Comparison of ENCODE assay signal across 19 cellular contexts in the genomic region with DNA sequence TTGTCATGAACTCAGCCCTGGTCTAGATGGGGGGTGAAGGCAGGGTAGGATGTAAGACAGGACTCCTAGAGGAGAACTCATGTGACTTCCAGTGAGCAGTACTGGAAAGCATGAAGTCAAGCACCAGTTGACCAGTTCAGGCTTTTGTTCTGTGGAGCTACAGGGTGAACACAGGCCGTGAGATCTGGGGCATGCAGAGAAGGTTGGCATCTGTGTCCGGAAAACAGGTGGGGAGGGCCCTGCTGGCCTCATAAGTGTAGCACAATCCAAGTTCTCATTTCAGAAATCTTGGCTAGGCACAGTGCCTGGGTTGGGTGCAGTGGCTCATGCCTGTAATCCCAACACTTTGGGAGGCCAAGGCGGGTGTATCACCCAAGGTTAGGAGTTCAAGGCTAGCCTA. TPM values are rescaled to one million over a fixed set of nuclear protein-coding genes. Genes with fewer than 3 reads are reported as not detected.
DNase-seq lines count a peak whose midpoint lies in the region; ATAC-seq, FAIRE-seq and TF ChIP-seq lines count a peak whose summit lies in the region.
"Had no signal": no experiment of that assay in that cellular context is flagged by ENCODE, and none has a peak within 500 bp of the region (broad histone marks: within the 10 kb centered on the region; RNA-seq: fewer than 3 reads in every experiment).

No MANE protein-coding gene starts in this region.

- H3K4me3 ChIP-seq in body of pancreas (no peak overlapping the region), H1 (ENCODE audit: extremely low read depth in 1 of 4, insufficient read depth in 2 of 4, low read depth in 3 of 4, low read length in 4 of 4) (no peak overlapping the region), neuronal stem cell (ENCODE audit: low read length in 2 of 2) (no peak overlapping the region)

- POLR2A ChIA-PET in H1 (lab: Charles Lee; ENCODE audit: partially characterized antibody), result no interaction called here

- H4K20me1 ChIP-seq in H1 (replicated peaks in 1 of 2; ENCODE audit: control insufficient read depth in 1 of 2, insufficient read depth in 2 of 2, low read length in 2 of 2), result no peaks in the 10 kb centered on the region

- peaks cover 52% of the 10 kb centered on the region for H3K4me1 ChIP-seq in body of pancreas
- peaks cover 0 to 5% (median 2%) of the 10 kb centered on the region in 4 experiments; a peak in 3 of 7 replicates for H3K4me1 ChIP-seq in H1 (replicated peaks in 1 of 4; ENCODE audit: control insufficient read depth in 3 of 4, insufficient read depth in 4 of 4, low read length in 3 of 4)
- H3K4me1 ChIP-seq in neuronal stem cell (ENCODE audit: control insufficient read depth in 2 of 2, insufficient read depth in 1 of 2, low read depth in 1 of 2, low read length in 2 of 2), result no peaks in the 10 kb centered on the region
- H3K4me1 ChIP-seq: BE2C had no signal

- no peak overlapping the region for H3K4me2 ChIP-seq in H1 (ENCODE audit: insufficient read depth in 1 of 2, low read depth in 2 of 2, low read length in 2 of 2)
- no peak overlapping the region for H3K4me2 ChIP-seq in neuronal stem cell (ENCODE audit: insufficient read depth, low read length, poor library complexity, severe bottlenecking)

- H3K79me1 ChIP-seq in H1 (ENCODE audit: low read depth, low read length) (no peaks in the 10 kb centered on the region), neuronal stem cell (ENCODE audit: low read depth, low read length) (peaks cover 2% of the 10 kb centered on the region)

- H3K27me3 ChIP-seq in body of pancreas (no peaks in the 10 kb centered on the region), H1 (replicated peaks in 1 of 4; ENCODE audit: control insufficient read depth in 3 of 4, extremely low read depth in 1 of 4, insufficient read depth in 3 of 4, low read length in 3 of 4) (no peaks in the 10 kb centered on the region), neuronal stem cell (ENCODE audit: control insufficient read depth in 3 of 3, insufficient read depth in 3 of 3, low read depth in 1 of 3, low read length in 3 of 3) (peaks cover 0 to 6% (median 0%) of the 10 kb centered on the region in 3 experiments)
- H3K27me3 ChIP-seq: BE2C had no signal

- H4K5ac ChIP-seq in H1 (ENCODE audit: insufficient read length, low read depth, low read length), result no peak overlapping the region

- H3K9me3 Mint-ChIP-seq in stimulated activated memory B cell treated with anti-CD40 and anti-IgM and Interleukin-4, amounts not matched to agents 10 μg/mL and 1 μg/mL and 100 μg/mL, for 72 hours, result no peaks in the 10 kb centered on the region
- H3K9me3 Mint-ChIP-seq: CD4-positive, CD25-positive, alpha-beta regulatory T cell; H9 had no signal

- no peak overlapping the region for H3K4me3 Mint-ChIP-seq in stimulated activated memory B cell treated with anti-CD40 and anti-IgM and Interleukin-4, amounts not matched to agents 10 μg/mL and 1 μg/mL and 100 μg/mL, for 72 hours
- H3K4me3 Mint-ChIP-seq: CD4-positive, CD25-positive, alpha-beta regulatory T cell; CD8-positive, alpha-beta memory T cell; H9 had no signal

- no peaks in the 10 kb centered on the region for H3K27me3 Mint-ChIP-seq in stimulated activated memory B cell treated with anti-CD40 and anti-IgM and Interleukin-4, amounts not matched to agents 10 μg/mL and 1 μg/mL and 100 μg/mL, for 72 hours

- H4K8ac ChIP-seq in H1 (ENCODE audit: extremely low read depth, insufficient read depth, low read length), result no peak overlapping the region
- no peak overlapping the region for H4K8ac ChIP-seq in neuronal stem cell (ENCODE audit: low read depth, low read length)

- no peak overlapping the region; the same call in 1 of the 2 replicates for H2BK20ac ChIP-seq in H1 (ENCODE audit: low read length)

- H3K79me2 ChIP-seq in H1 (ENCODE audit: control insufficient read depth in 1 of 2, insufficient read depth in 2 of 2, low read length in 2 of 2), result no peaks in the 10 kb centered on the region

- H3K36me3 ChIP-seq in body of pancreas (replicated peaks in 1 of 2; ENCODE audit: insufficient read depth in 1 of 2, low read depth in 2 of 2) (no peaks in the 10 kb centered on the region), H1 (ENCODE audit: control insufficient read depth in 2 of 4, insufficient read depth in 4 of 4, low read length in 3 of 4) (no peaks in the 10 kb centered on the region), neuronal stem cell (replicated peaks in 1 of 2; ENCODE audit: control insufficient read depth in 2 of 2, insufficient read depth in 2 of 2, low read length in 2 of 2) (no peaks in the 10 kb centered on the region)
- H3K36me3 ChIP-seq: BE2C had no signal

- no peak overlapping the region for H3K56ac ChIP-seq in H1 (replicated peaks; ENCODE audit: insufficient read length, low read depth, low read length)

- H2BK12ac ChIP-seq in H1 (ENCODE audit: low read depth, low read length) (no peak overlapping the region), neuronal stem cell (ENCODE audit: low read length) (peak overlapping the region; percentile 8)

- no peak for ATAC-seq in body of pancreas
- ATAC-seq in stimulated activated memory B cell treated with anti-CD40 and anti-IgM and Interleukin-4, amounts not matched to agents 10 μg/mL and 1 μg/mL and 100 μg/mL, for 72 hours, result peak; percentile 18

- H2BK120ac ChIP-seq in H1 (replicated peaks; ENCODE audit: low read depth, low read length), result no peak overlapping the region
- no peak overlapping the region for H2BK120ac ChIP-seq in neuronal stem cell (ENCODE audit: low read depth, low read length)

- CTCF ChIA-PET in H1 (lab: Charles Lee; ENCODE audit: partially characterized antibody), result interaction anchor here (1.1 to 1.4 kb wide), 2 partner anchors 13 to 24 kb away, joined by 4 read pairs; no protein-coding TSS in a partner anchor

- no peak for TF ChIP-seq EP300 in H1 (IDR thresholded peaks at IDR 0.05; ENCODE audit: borderline replicate concordance in 1 of 2, low read depth in 2 of 2, low read length in 2 of 2)

- H2AFZ ChIP-seq in H1 (ENCODE audit: low read length) (no peak overlapping the region), neuronal stem cell (ENCODE audit: low read length) (no peak overlapping the region)

- peak in 1 of 7 experiments; percentile 18 for TF ChIP-seq CTCF in body of pancreas (IDR thresholded peaks at IDR 0.05)
- no peak for TF ChIP-seq CTCF in H1 (IDR thresholded peaks at IDR 0.05; ENCODE audit: control extremely low read depth in 1 of 3, insufficient read depth in 1 of 3, low read depth in 1 of 3, low read length in 3 of 3)

- FAIRE-seq in H1 (lab: Jason Lieb, UNC), result no peak
- FAIRE-seq: A204.1, D721Med, GM12892, GM18507 had no signal

- H3K27ac ChIP-seq in body of pancreas (no peak overlapping the region), H1 (ENCODE audit: low read depth, low read length) (no peak overlapping the region), neuronal stem cell (replicated peaks; ENCODE audit: low read length) (no peak overlapping the region)

- H3K23ac ChIP-seq in H1 (ENCODE audit: insufficient read length) (no peak overlapping the region), neuronal stem cell (ENCODE audit: low read depth, low read length, poor library complexity) (no peak overlapping the region)

- no peak overlapping the region for H3K4ac ChIP-seq in H1 (replicated peaks; ENCODE audit: insufficient read length, low read depth, low read length)
- no peak overlapping the region for H3K4ac ChIP-seq in neuronal stem cell (ENCODE audit: low read length)

- no peaks in the 10 kb centered on the region for H3K4me1 Mint-ChIP-seq in stimulated activated memory B cell treated with anti-CD40 and anti-IgM and Interleukin-4, amounts not matched to agents 10 μg/mL and 1 μg/mL and 100 μg/mL, for 72 hours
- H3K4me1 Mint-ChIP-seq: CD4-positive, CD25-positive, alpha-beta regulatory T cell; CD8-positive, alpha-beta memory T cell had no signal

- H3K18ac ChIP-seq in H1 (ENCODE audit: extremely low read depth, low read length), result no peak overlapping the region
- H3K18ac ChIP-seq in neuronal stem cell (ENCODE audit: low read length), result no peak overlapping the region

- no peaks in the 10 kb centered on the region for H3K36me3 Mint-ChIP-seq in stimulated activated memory B cell treated with anti-CD40 and anti-IgM and Interleukin-4, amounts not matched to agents 10 μg/mL and 1 μg/mL and 100 μg/mL, for 72 hours
- H3K36me3 Mint-ChIP-seq: CD4-positive, CD25-positive, alpha-beta regulatory T cell; CD8-positive, alpha-beta memory T cell had no signal

- no peaks in the 10 kb centered on the region for H3K23me2 ChIP-seq in H1 (ENCODE audit: low read depth, low read length)

- H2BK5ac ChIP-seq in H1 (ENCODE audit: low read depth, low read length) (no peak overlapping the region), neuronal stem cell (ENCODE audit: low read length) (no peak overlapping the region)

- DNase-seq in body of pancreas (peak in 3 of 4 donors; percentile 24 to 43 (median 43)), H1 (ENCODE audit: low read depth in 1 of 2, low spot score in 2 of 2) (no peak), neuronal stem cell (ENCODE audit: low spot score) (no peak), amniotic stem cell (lab: John Stamatoyannopoulos, UW) (no peak), RPMI8226 (no peak), erythroblast (lab: John Stamatoyannopoulos, UW) (no peak)
- DNase-seq: ACHN; BE2C; CD4-positive, CD25-positive, alpha-beta regulatory T cell; CD8-positive, alpha-beta memory T cell; COR-L47; GDM1; GOT3; H9 had no signal

- H3K9ac ChIP-seq in H1 (replicated peaks in 1 of 4; ENCODE audit: extremely low read depth in 1 of 4, low read depth in 3 of 4, low read length in 3 of 4) (no peak overlapping the region), neuronal stem cell (ENCODE audit: low read depth, low read length, poor library complexity) (no peak overlapping the region)

- TF ChIP-seq RAD21 in H1 (IDR thresholded peaks at IDR 0.05 in 1 of 2, conservative IDR thresholded peaks at IDR 0.05 in 1 of 2; ENCODE audit: low read depth in 2 of 2, low read length in 2 of 2), result no peak

- H3K9me3 ChIP-seq in body of pancreas (no peaks in the 10 kb centered on the region), H1 (ENCODE audit: insufficient read depth in 2 of 2, low read depth in 1 of 2, low read length in 1 of 2) (no peaks in the 10 kb centered on the region), neuronal stem cell (replicated peaks in 1 of 2; ENCODE audit: control insufficient read depth in 2 of 2, insufficient read depth in 1 of 2, low read depth in 1 of 2, low read length in 2 of 2) (no peaks in the 10 kb centered on the region)
- H3K9me3 ChIP-seq: BE2C had no signal

- intact Hi-C loops in body of pancreas (cut with DNase I), result no loop called here

- no peak overlapping the region for H3K27ac Mint-ChIP-seq in stimulated activated memory B cell treated with anti-CD40 and anti-IgM and Interleukin-4, amounts not matched to agents 10 μg/mL and 1 μg/mL and 100 μg/mL, for 72 hours
- H3K27ac Mint-ChIP-seq: CD4-positive, CD25-positive, alpha-beta regulatory T cell; CD8-positive, alpha-beta memory T cell had no signal

- H4K91ac ChIP-seq in H1 (replicated peaks; ENCODE audit: insufficient read length, low read length) (peak overlapping the region; percentile 71), neuronal stem cell (ENCODE audit: low read depth, low read length, poor library complexity) (no peak overlapping the region)

- TF ChIP-seq POLR2A in body of pancreas (IDR thresholded peaks at IDR 0.05) (no peak), H1 (IDR thresholded peaks at IDR 0.05; ENCODE audit: control extremely low read depth in 1 of 2, low read depth in 2 of 2, low read length in 2 of 2) (no peak), erythroblast (IDR thresholded peaks at IDR 0.05; ENCODE audit: low read length) (no peak)

- H3K14ac ChIP-seq in H1 (ENCODE audit: insufficient read length) (no peak overlapping the region), neuronal stem cell (ENCODE audit: low read length) (no peak overlapping the region)

- no peak overlapping the region for H2AK5ac ChIP-seq in H1 (ENCODE audit: low read depth, low read length)
- H2AK5ac ChIP-seq in neuronal stem cell (ENCODE audit: low read depth, low read length), result no peak overlapping the region

- H2BK15ac ChIP-seq in H1 (ENCODE audit: low read length) (no peak overlapping the region), neuronal stem cell (ENCODE audit: low read length) (no peak overlapping the region)

- WGBS in body of pancreas, 2 donors, result 47 to 61% methylated on average over 3 of the region's 3 CpGs
- 89% methylated on average over 3 of the region's 3 CpGs; no CpG with 5 or more reads in 1 of the 2 experiments for WGBS in H1 (ENCODE audit: extremely low coverage in 1 of 2, insufficient coverage in 1 of 2, insufficient read length in 1 of 2, insufficient replicate concordance in 2 of 2, low coverage in 1 of 2, low lambda C conversion rate in 2 of 2, missing lambda C conversion rate in 1 of 2), 2 experiments
- no CpG with 5 or more reads among the region's 3 CpGs for WGBS in neuronal stem cell (ENCODE audit: extremely low coverage in 2 of 2, insufficient read length in 2 of 2, insufficient replicate concordance in 1 of 2), 2 donors

RNA-seq across cellular contexts. Expression of a gene that starts 50.9 kb away (rescaled TPM):
- 10 to 100 TPM; 39.2 to 49.8 TPM for total RNA-seq in body of pancreas
- 177 and 189 TPM in 2 replicates for total RNA-seq in H1 (2021; fragmentation: NEBNext Ultra II Directional; extraction: Animal tissue kit (Norgen Biotek cat#: 25700))
- polyA plus RNA-seq in H1 (2011; rRNA removed), result 55.3 and 67.3 TPM in 2 replicates
- polyA plus RNA-seq in H1 (2011; cell fraction: cytosol; rRNA removed), result 93.6 TPM
- polyA plus RNA-seq in H1 (2011; cell fraction: nucleus; rRNA removed), result 196 TPM
- polyA plus RNA-seq in H1 (2012, experiment 1 of 2), result 106 to 126 TPM (median 119 TPM) in 4 replicates
- 30.9 TPM for polyA plus RNA-seq in H1 (2012, experiment 2 of 2)
- 376 TPM for polyA plus RNA-seq in H1 (2013, experiment 1 of 2)
- polyA plus RNA-seq in H1 (2013, experiment 2 of 2), result 381 TPM
- 116 and 136 TPM in 2 replicates for polyA minus RNA-seq in H1 (2011; rRNA and poly(A)+ RNA removed)
- polyA minus RNA-seq in H1 (2011; cell fraction: cytosol; rRNA and poly(A)+ RNA removed), result 78.2 TPM
- polyA minus RNA-seq in H1 (2011; cell fraction: nucleus; rRNA and poly(A)+ RNA removed), result 202 TPM
- polyA plus RNA-seq in neuronal stem cell (2013, experiment 1 of 2), result 34.9 TPM
- polyA plus RNA-seq in neuronal stem cell (2013, experiment 2 of 2), result 35.6 TPM

Comparison
In these comparisons a context has a peak if more than half of its experiments do, and no peak if none do; other contexts are left out.
1. DNase-seq: peak in body of pancreas (3 of 4); none in H1 (0 of 2), neuronal stem cell (single experiment), amniotic stem cell (single experiment), RPMI8226 (single experiment) and erythroblast (0 of 2).